10 cellular contexts compared by ENCODE assay signal in genomic region chr7:116706668-116707126, GRCh38. TPM values are rescaled to one million over a fixed set of nuclear protein-coding genes. Genes with fewer than 3 reads are reported as not detected.
DNase-seq lines count a peak whose midpoint lies in the region; ATAC-seq and TF ChIP-seq lines count a peak whose summit lies in the region.
"Had no signal": no experiment of that assay in that cellular context is flagged by ENCODE, and none has a peak within 500 bp of the region (broad histone marks: within the 10 kb centered on the region; RNA-seq: fewer than 3 reads in every experiment).

No MANE protein-coding gene starts in this region.

- H4K20me1 ChIP-seq in hepatocyte (ENCODE audit: insufficient read depth, poor library complexity, severe bottlenecking): no peaks in the 10 kb centered on the region

- H3K27me3 ChIP-seq in left ventricle myocardium inferior (ENCODE audit: low read depth) (no peaks in the 10 kb centered on the region), hepatocyte (no peaks in the 10 kb centered on the region), upper lobe of right lung (no peaks in the 10 kb centered on the region), body of pancreas (no peaks in the 10 kb centered on the region)

- peak overlapping the region; percentile 51 for H3K4me2 ChIP-seq in hepatocyte

- H3K36me3 ChIP-seq in left ventricle myocardium inferior (no peaks in the 10 kb centered on the region), hepatocyte (replicated peaks; ENCODE audit: insufficient read depth, low read depth) (no peaks in the 10 kb centered on the region), upper lobe of right lung (no peaks in the 10 kb centered on the region), body of pancreas (replicated peaks in 1 of 2; ENCODE audit: insufficient read depth in 1 of 2, low read depth in 2 of 2) (no peaks in the 10 kb centered on the region)

- peaks cover 6% of the 10 kb centered on the region for H3K79me2 ChIP-seq in hepatocyte

- no peaks in the 10 kb centered on the region for H3K9me3 ChIP-seq in left ventricle myocardium inferior (replicated peaks)
- no peaks in the 10 kb centered on the region for H3K9me3 ChIP-seq in hepatocyte (ENCODE audit: low read depth)
- no peaks in the 10 kb centered on the region for H3K9me3 ChIP-seq in upper lobe of right lung
- H3K9me3 ChIP-seq in body of pancreas: no peaks in the 10 kb centered on the region

- no peak for DNase-seq in left ventricle myocardium inferior
- no peak for DNase-seq in Right ventricle myocardium inferior (ENCODE audit: missing footprints)
- DNase-seq in SW 1271 (lab: John Stamatoyannopoulos, UW): peak; percentile 55 to 90
- no peak for DNase-seq in hepatocyte (ENCODE audit: low spot score)
- no peak for DNase-seq in upper lobe of right lung
- DNase-seq in activated CD4-positive, CD25-positive, alpha-beta regulatory T cell (lab: John Stamatoyannopoulos, UW): no peak
- DNase-seq in body of pancreas: no peak
- DNase-seq in cerebellum (ENCODE audit: low spot score): no peak
- DNase-seq: CD4-positive, alpha-beta T cell; natural killer cell had no signal

- TF ChIP-seq POLR2A in body of pancreas (IDR thresholded peaks at IDR 0.05): no peak

- WGBS in hepatocyte (ENCODE audit: low lambda C conversion rate, missing lambda C conversion rate): 60% methylated on average over 3 of the region's 3 CpGs
- 70 to 76% methylated on average over 3 of the region's 3 CpGs for WGBS in body of pancreas, 2 donors

- intact Hi-C loops in left ventricle myocardium inferior (cut with micrococcal nuclease): no loop called here
- intact Hi-C loops in Right ventricle myocardium inferior (cut with DNase I): no loop called here
- intact Hi-C loops in upper lobe of right lung (cut with DNase I): no loop called here
- intact Hi-C loops in body of pancreas (cut with DNase I): no loop called here

- ATAC-seq in Right ventricle myocardium inferior (no peak), upper lobe of right lung (peak; percentile 59), body of pancreas (no peak)
- ATAC-seq: natural killer cell had no signal

- H2AFZ ChIP-seq in hepatocyte: no peak overlapping the region

- H3K9me2 ChIP-seq in hepatocyte (replicated peaks; ENCODE audit: insufficient read depth): no peaks in the 10 kb centered on the region

- H3K4me3 ChIP-seq in left ventricle myocardium inferior: peak overlapping the region; percentile 10
- no peak overlapping the region for H3K4me3 ChIP-seq in hepatocyte
- no peak overlapping the region for H3K4me3 ChIP-seq in upper lobe of right lung
- no peak overlapping the region for H3K4me3 ChIP-seq in body of pancreas

- TF ChIP-seq CTCF in left ventricle myocardium inferior (IDR thresholded peaks at IDR 0.05; ENCODE audit: borderline replicate concordance) (no peak), hepatocyte (IDR thresholded peaks at IDR 0.05; ENCODE audit: poor library complexity) (no peak), upper lobe of right lung (IDR thresholded peaks at IDR 0.05) (no peak), body of pancreas (IDR thresholded peaks at IDR 0.05) (no peak)

- H3K4me1 ChIP-seq in left ventricle myocardium inferior: peaks cover 17% of the 10 kb centered on the region
- H3K4me1 ChIP-seq in hepatocyte (ENCODE audit: insufficient read depth): no peaks in the 10 kb centered on the region
- peaks cover 8% of the 10 kb centered on the region for H3K4me1 ChIP-seq in upper lobe of right lung
- H3K4me1 ChIP-seq in body of pancreas: peaks cover 35% of the 10 kb centered on the region

- H3K27ac ChIP-seq in left ventricle myocardium inferior (replicated peaks): no peak overlapping the region
- peak overlapping the region; percentile 13 for H3K27ac ChIP-seq in hepatocyte
- no peak overlapping the region for H3K27ac ChIP-seq in upper lobe of right lung
- H3K27ac ChIP-seq in body of pancreas: no peak overlapping the region

RNA-seq across cellular contexts. Expression of gene MET, which starts 34.7 kb away (rescaled TPM):
- total RNA-seq in left ventricle myocardium inferior: 13.1 TPM
- 15.9 TPM for total RNA-seq in Right ventricle myocardium inferior
- total RNA-seq in hepatocyte: 29.3 and 35.7 TPM in 2 replicates
- 6.5 and 12.7 TPM in 2 replicates for polyA plus RNA-seq in hepatocyte
- 69.6 TPM for total RNA-seq in upper lobe of right lung
- 10 to 100 TPM; 21.3 to 23.7 TPM for total RNA-seq in body of pancreas
- total RNA-seq in cerebellum: 1.6 TPM

Comparison
In these comparisons a context has a peak if more than half of its experiments do, and no peak if none do; other contexts are left out.
1. DNase-seq: peak in SW 1271 (2 of 2); none in left ventricle myocardium inferior (single experiment), Right ventricle myocardium inferior (single experiment), hepatocyte (single experiment), upper lobe of right lung (single experiment), activated CD4-positive, CD25-positive, alpha-beta regulatory T cell (0 of 4), body of pancreas (0 of 4) and cerebellum (single experiment).